Comparison of ENCODE assay signal across 14 cellular contexts in genomic region chr6:84623956-84624680, GRCh38.
DNase-seq lines count a peak whose midpoint lies in the region; ATAC-seq, FAIRE-seq and TF ChIP-seq lines count a peak whose summit lies in the region.
"Had no signal": no experiment of that assay in that cellular context is flagged by ENCODE, and none has a peak within 500 bp of the region (broad histone marks: within the 10 kb centered on the region; RNA-seq: fewer than 3 reads in every experiment).

No MANE protein-coding gene starts in this region.

- H3K36me3 Mint-ChIP-seq in HFFc6 (ENCODE audit: low read depth) (peaks cover 24% of the 10 kb centered on the region), astrocyte (ENCODE audit: low read depth, unreplicated experiment) (no peaks in the 10 kb centered on the region)

- H3K79me2 ChIP-seq in astrocyte (ENCODE audit: insufficient read depth, low read length) (no peaks in the 10 kb centered on the region), smooth muscle cell (ENCODE audit: low read depth) (no peaks in the 10 kb centered on the region), Karpas-422 (ENCODE audit: low read length) (no peaks in the 10 kb centered on the region)

- H3K36me3 ChIP-seq in astrocyte (ENCODE audit: insufficient read depth, low read length) = no peaks in the 10 kb centered on the region
- H3K36me3 ChIP-seq in heart left ventricle = no peaks in the 10 kb centered on the region
- H3K36me3 ChIP-seq in smooth muscle cell (ENCODE audit: low read depth) = no peaks in the 10 kb centered on the region
- H3K36me3 ChIP-seq in kidney (ENCODE audit: control insufficient read depth in 1 of 2, insufficient read depth in 2 of 2, low read length in 2 of 2) = no peaks in the 10 kb centered on the region
- H3K36me3 ChIP-seq in Karpas-422 (ENCODE audit: insufficient read depth, low read length) = no peaks in the 10 kb centered on the region
- H3K36me3 ChIP-seq: gastroesophageal sphincter, ovary had no signal

- H3K4me3 ChIP-seq in astrocyte (ENCODE audit: insufficient read depth, low read depth, low read length) (peak overlapping the region; percentile 27), heart left ventricle (no peak overlapping the region), smooth muscle cell (no peak overlapping the region), kidney (ENCODE audit: low read length in 2 of 2) (no peak overlapping the region), Karpas-422 (ENCODE audit: low read length) (no peak overlapping the region)
- H3K4me3 ChIP-seq: coronary artery, gastroesophageal sphincter, ovary had no signal

- no peak overlapping the region for H2AFZ ChIP-seq in astrocyte (ENCODE audit: low read depth, low read length)
- no peak overlapping the region for H2AFZ ChIP-seq in smooth muscle cell (ENCODE audit: low read depth)
- no peak overlapping the region for H2AFZ ChIP-seq in Karpas-422 (ENCODE audit: low read length)

- WGBS in heart left ventricle, 4 donors = 16 to 26% (median 19%) methylated on average over 4 of the region's 4 CpGs
- 29% methylated on average over 4 of the region's 4 CpGs for WGBS in smooth muscle cell (ENCODE audit: low lambda C conversion rate)

- H3K9ac ChIP-seq in astrocyte (ENCODE audit: low read length) (peak overlapping the region; percentile 57), smooth muscle cell (ENCODE audit: low read depth) (no peak overlapping the region), kidney (ENCODE audit: low read length in 2 of 2) (no peak overlapping the region), Karpas-422 (ENCODE audit: low read length) (no peak overlapping the region)

- peaks cover 27% of the 10 kb centered on the region for H3K4me1 ChIP-seq in astrocyte (ENCODE audit: insufficient read depth, low read length)
- peaks cover 0 to 6% (median 0%) of the 10 kb centered on the region in 12 donors for H3K4me1 ChIP-seq in heart left ventricle
- peaks cover 7% of the 10 kb centered on the region for H3K4me1 ChIP-seq in smooth muscle cell (ENCODE audit: low read depth)
- no peaks in the 10 kb centered on the region for H3K4me1 ChIP-seq in kidney (ENCODE audit: control insufficient read depth in 1 of 2, insufficient read depth in 1 of 2, low read depth in 1 of 2, low read length in 2 of 2)
- no peaks in the 10 kb centered on the region for H3K4me1 ChIP-seq in Karpas-422 (ENCODE audit: low read length)
- H3K4me1 ChIP-seq: gastroesophageal sphincter had no signal

- peaks cover 15% of the 10 kb centered on the region for H3K9me3 Mint-ChIP-seq in HFFc6
- peaks cover 7% of the 10 kb centered on the region for H3K9me3 Mint-ChIP-seq in astrocyte (ENCODE audit: unreplicated experiment)

- H3K27ac ChIP-seq in astrocyte (ENCODE audit: low read depth, low read length) (peak overlapping the region; percentile 96), heart left ventricle (peak overlapping the region in 1 of 12 donors; percentile 17), smooth muscle cell (ENCODE audit: low read depth) (peak overlapping the region; percentile 77), kidney (ENCODE audit: low read depth in 2 of 2, low read length in 2 of 2) (no peak overlapping the region), Karpas-422 (ENCODE audit: low read length) (no peak overlapping the region)
- H3K27ac ChIP-seq: coronary artery, gastroesophageal sphincter, ovary had no signal

- H3K9me2 ChIP-seq in Karpas-422 (replicated peaks; ENCODE audit: insufficient read depth, low read length) = no peaks in the 10 kb centered on the region

- no peak for TF ChIP-seq CTCF in HFFc6 (IDR thresholded peaks at IDR 0.05)
- TF ChIP-seq CTCF in astrocyte (IDR thresholded peaks at IDR 0.05; ENCODE audit: insufficient read depth, low read depth, low read length) = no peak
- no peak for TF ChIP-seq CTCF in heart left ventricle (IDR thresholded peaks at IDR 0.05)
- no peak for TF ChIP-seq CTCF in smooth muscle cell (IDR thresholded peaks at IDR 0.05; ENCODE audit: borderline replicate concordance, insufficient read depth, poor library complexity, severe bottlenecking)
- no peak for TF ChIP-seq CTCF in kidney (IDR thresholded peaks at IDR 0.05; ENCODE audit: borderline replicate concordance, extremely low read depth, insufficient read depth)

- H3K27ac Mint-ChIP-seq in HFFc6 (peak overlapping the region; percentile 91), astrocyte (ENCODE audit: unreplicated experiment) (peak overlapping the region; percentile 77)
- H3K27ac Mint-ChIP-seq: activated T-helper 17 cell treated with anti-CD3 and anti-CD28 coated beads, Interleukin-2, amount 50 U/mL, for 72 hours had no signal

- peak; percentile 88 for FAIRE-seq in astrocyte (lab: Jason Lieb, UNC)
- FAIRE-seq in kidney (lab: Jason Lieb, UNC) = no peak

- H3K4me1 Mint-ChIP-seq in HFFc6 (ENCODE audit: low read depth) (peaks cover 58% of the 10 kb centered on the region), astrocyte (ENCODE audit: low read depth, unreplicated experiment) (peaks cover 20% of the 10 kb centered on the region)
- H3K4me1 Mint-ChIP-seq: activated T-helper 17 cell treated with anti-CD3 and anti-CD28 coated beads, Interleukin-2, amount 50 U/mL, for 72 hours had no signal

- H3K27me3 Mint-ChIP-seq in HFFc6 (ENCODE audit: insufficient read depth) (no peaks in the 10 kb centered on the region; the same call in none of the 2 replicates), astrocyte (ENCODE audit: low read depth, unreplicated experiment) (no peaks in the 10 kb centered on the region)
- H3K27me3 Mint-ChIP-seq: activated T-helper 17 cell treated with anti-CD3 and anti-CD28 coated beads, Interleukin-2, amount 50 U/mL, for 72 hours had no signal

- TF ChIP-seq POLR2A in heart left ventricle (IDR thresholded peaks at IDR 0.05) = no peak

- H3K4me3 Mint-ChIP-seq in HFFc6 = peak overlapping the region; percentile 74
- no peak overlapping the region for H3K4me3 Mint-ChIP-seq in astrocyte (ENCODE audit: unreplicated experiment)
- H3K4me3 Mint-ChIP-seq: activated T-helper 17 cell treated with anti-CD3 and anti-CD28 coated beads, Interleukin-2, amount 50 U/mL, for 72 hours had no signal

- DNase-seq in HFFc6 (peak; percentile 86), astrocyte (ENCODE audit: low read depth) (peak; percentile 94), heart left ventricle (peak in 4 of 5 donors; percentile 26 to 57 (median 32)), smooth muscle cell (lab: John Stamatoyannopoulos, UW; ENCODE audit: unreplicated experiment) (no peak), kidney (no peak), Karpas-422 (no peak)
- no peak for DNase-seq in stimulated activated CD4-positive, alpha-beta T cell treated with anti-CD3 and anti-CD28 coated beads, Interleukin-4, amount 100 ng/mL, for 4 hours
- DNase-seq: activated CD4-positive, CD25-positive, alpha-beta regulatory T cell; NCI-H510A treated with DMSO at 0.1 percent for 48 hours; ovary had no signal

- intact Hi-C loops in heart left ventricle (cut with DNase I) = no loop called here
- intact Hi-C loops in kidney (cut with DNase I) = no loop called here

- H4K20me1 ChIP-seq in astrocyte (ENCODE audit: insufficient read depth, low read length) = no peaks in the 10 kb centered on the region
- no peaks in the 10 kb centered on the region for H4K20me1 ChIP-seq in smooth muscle cell (ENCODE audit: low read depth)
- no peaks in the 10 kb centered on the region for H4K20me1 ChIP-seq in Karpas-422 (ENCODE audit: insufficient read depth, low read depth, low read length)

- ATAC-seq in heart left ventricle = peak; percentile 58 to 96 (median 94)
- no peak for ATAC-seq in HG03439 (IDR thresholded peaks at IDR 0.05; ENCODE audit: unreplicated experiment)
- ATAC-seq: activated T-helper 17 cell treated with anti-CD3 and anti-CD28 coated beads, Interleukin-2, amount 50 U/mL, for 72 hours; gastroesophageal sphincter had no signal

- H3K9me3 ChIP-seq in astrocyte (ENCODE audit: insufficient read depth, low read depth, low read length) (no peaks in the 10 kb centered on the region), heart left ventricle (peaks cover 0 to 13% (median 4%) of the 10 kb centered on the region in 12 donors), smooth muscle cell (replicated peaks; ENCODE audit: low read depth) (no peaks in the 10 kb centered on the region), kidney (ENCODE audit: control insufficient read depth in 1 of 2, low read length in 2 of 2) (peaks cover 0 to 3% of the 10 kb centered on the region in 2 donors), Karpas-422 (ENCODE audit: low read length) (no peaks in the 10 kb centered on the region)
- H3K9me3 ChIP-seq: gastroesophageal sphincter, ovary had no signal

- H3K4me2 ChIP-seq in astrocyte (ENCODE audit: low read length) (peak overlapping the region; percentile 63), smooth muscle cell (peak overlapping the region; percentile 40), Karpas-422 (ENCODE audit: low read depth, low read length, poor library complexity, severe bottlenecking) (no peak overlapping the region)

- no peaks in the 10 kb centered on the region for H3K27me3 ChIP-seq in astrocyte (ENCODE audit: insufficient read depth, low read length)
- no peaks in the 10 kb centered on the region for H3K27me3 ChIP-seq in heart left ventricle
- no peaks in the 10 kb centered on the region for H3K27me3 ChIP-seq in smooth muscle cell (ENCODE audit: low read depth)
- H3K27me3 ChIP-seq in Karpas-422 (ENCODE audit: low read length) = no peaks in the 10 kb centered on the region
- H3K27me3 ChIP-seq: gastroesophageal sphincter, ovary had no signal

- H3F3A ChIP-seq in smooth muscle cell (ENCODE audit: low read depth) = no peaks in the 10 kb centered on the region

Comparison
In these comparisons a context has a peak if more than half of its experiments do, and no peak if none do; other contexts are left out.
1. DNase-seq: peak in HFFc6 (single experiment), astrocyte (single experiment) and heart left ventricle (4 of 5); none in smooth muscle cell (single experiment), kidney (single experiment), stimulated activated CD4-positive, alpha-beta T cell treated with anti-CD3 and anti-CD28 coated beads, Interleukin-4, amount 100 ng/mL, for 4 hours (0 of 2) and Karpas-422 (single experiment).
2. H3K27ac ChIP-seq: peak in astrocyte (single experiment) and smooth muscle cell (single experiment); none in kidney (0 of 2) and Karpas-422 (single experiment).